Comparison of ENCODE assay signal across 21 cellular contexts in genomic region chr1:15029786-15030185, GRCh38.
DNase-seq lines count a peak whose midpoint lies in the region; ATAC-seq and TF ChIP-seq lines count a peak whose summit lies in the region.
"Had no signal": no experiment of that assay in that cellular context is flagged by ENCODE, and none has a peak within 500 bp of the region (broad histone marks: within the 10 kb centered on the region; RNA-seq: fewer than 3 reads in every experiment).

No MANE protein-coding gene starts in this region.

- no peak overlapping the region for H3K27ac ChIP-seq in right atrium auricular region
- H3K27ac ChIP-seq in thyroid gland: peak overlapping the region; percentile 63 to 98 (median 94)
- no peak overlapping the region for H3K27ac ChIP-seq in transverse colon
- H3K27ac ChIP-seq: 22Rv1, SJSA1 had no signal

- H3K36me3 ChIP-seq in right atrium auricular region: no peaks in the 10 kb centered on the region
- no peaks in the 10 kb centered on the region for H3K36me3 ChIP-seq in thyroid gland
- no peaks in the 10 kb centered on the region for H3K36me3 ChIP-seq in transverse colon
- H3K36me3 ChIP-seq: SJSA1 had no signal

- H3K27me3 ChIP-seq in right atrium auricular region (no peaks in the 10 kb centered on the region), thyroid gland (no peaks in the 10 kb centered on the region), transverse colon (no peaks in the 10 kb centered on the region)
- H3K27me3 ChIP-seq: SJSA1 had no signal

- H3K9me3 ChIP-seq in right atrium auricular region (no peaks in the 10 kb centered on the region), thyroid gland (no peaks in the 10 kb centered on the region), transverse colon (no peaks in the 10 kb centered on the region)
- H3K9me3 ChIP-seq: SJSA1 had no signal

- TF ChIP-seq RAD21 in Ishikawa (IDR thresholded peaks at IDR 0.05; ENCODE audit: low read depth): no peak

- intact Hi-C loops in Right ventricle myocardium inferior (cut with DNase I) (no loop called here), thyroid gland (cut with DNase I) (loop anchor here (5.0 kb wide), 1 partner anchor 107 kb away; no protein-coding TSS in a partner anchor), transverse colon (cut with DNase I; ENCODE audit: low total_unique reads) (loop anchor here (10.0 kb wide), 1 partner anchor 115 kb away; no protein-coding TSS in a partner anchor)

- in situ Hi-C loops in transverse colon (cut with MboI; ENCODE audit: low pct_ligation_motif_present in 1 of 4, low pct_unique_long_range_greater_than_20kb in 1 of 4, low sequenced_read_pairs in 3 of 4): loop anchor here (10.0 to 25.0 kb wide), 5 partner anchors 105 to 1067 kb away; no protein-coding TSS in a partner anchor

- 84% methylated on average over 7 of the region's 8 CpGs for WGBS in thyroid gland, 2 donors
- WGBS in transverse colon (ENCODE audit: low coverage in 1 of 2), 2 donors: 83 to 92% methylated on average over 2 to 8 of the region's 8 CpGs

- ATAC-seq in Right ventricle myocardium inferior (no peak), HG02973 (IDR thresholded peaks at IDR 0.05; ENCODE audit: unreplicated experiment) (no peak)
- ATAC-seq: HepG2, K562 had no signal

- H3K4me3 ChIP-seq in right atrium auricular region (no peak overlapping the region), thyroid gland (replicated peaks in 1 of 3) (no peak overlapping the region), transverse colon (no peak overlapping the region)
- H3K4me3 ChIP-seq: K562, SJSA1 had no signal

- no peak for TF ChIP-seq POLR2A in thyroid gland (IDR thresholded peaks at IDR 0.05)
- TF ChIP-seq POLR2A in transverse colon (IDR thresholded peaks at IDR 0.05): no peak

- 0 out of 2 replicates have a peak, but pooled peaks have one; percentile 57 for TF ChIP-seq EP300 in Ishikawa (IDR thresholded peaks at IDR 0.05; ENCODE audit: borderline replicate concordance)
- no peak for TF ChIP-seq EP300 in transverse colon (IDR thresholded peaks at IDR 0.05; ENCODE audit: low read depth)

- TF ChIP-seq CTCF in right atrium auricular region (IDR thresholded peaks at IDR 0.05): no peak
- no peak for TF ChIP-seq CTCF in thyroid gland (IDR thresholded peaks at IDR 0.05)
- no peak for TF ChIP-seq CTCF in transverse colon (IDR thresholded peaks at IDR 0.05)

- H3K4me1 ChIP-seq in right atrium auricular region (no peaks in the 10 kb centered on the region), thyroid gland (peaks cover 40 to 47% of the 10 kb centered on the region in 2 donors), transverse colon (peaks cover 0 to 11% (median 0%) of the 10 kb centered on the region in 4 donors)

- peak; percentile 50 for DNase-seq in Right ventricle myocardium inferior (ENCODE audit: missing footprints)
- DNase-seq in right atrium auricular region (ENCODE audit: low spot score): no peak
- DNase-seq in kidney tubule cell (ENCODE audit: low spot score): peak; percentile 33
- peak in 1 of 2 donors; percentile 40 for DNase-seq in thyroid gland
- no peak for DNase-seq in transverse colon
- no peak for DNase-seq in activated CD8-positive, alpha-beta memory T cell treated with anti-CD3 and anti-CD28 coated beads, Interleukin-2, amount 50 U/mL, for 48 hours
- DNase-seq: Calu3, DMS153, H9, Kasumi-1, NCI-H1092 treated with DMSO at 0.1 percent for 48 hours, NCI-H1436 treated with DMSO at 0.1 percent for 48 hours, NCI-H187 treated with DMSO at 0.1 percent for 48 hours, NCI-H524, NCI-H748 treated with DMSO at 0.1 percent for 48 hours had no signal

TF ChIP-seq in Ishikawa, 13 proteins besides CTCF, POLR2A, EP300 and RAD21:
- no peak for TF ChIP-seq YY1 (IDR thresholded peaks at IDR 0.05; ENCODE audit: low read depth)
- TF ChIP-seq FOXM1 (IDR thresholded peaks at IDR 0.05; ENCODE audit: borderline replicate concordance, low read depth): no peak
- no peak for TF ChIP-seq USF1 (IDR thresholded peaks at IDR 0.05)
- no peak for TF ChIP-seq CEBPB (IDR thresholded peaks at IDR 0.05)
- TF ChIP-seq NFIC (IDR thresholded peaks at IDR 0.05): 0 out of 2 replicates have a peak, but pooled peaks have one; percentile 30
- peak; percentile 26; the same call in 1 of the 2 replicates for TF ChIP-seq TEAD4 (IDR thresholded peaks at IDR 0.05)
- TF ChIP-seq TCF12 (IDR thresholded peaks at IDR 0.05; ENCODE audit: low read depth): peak; percentile 80

Comparison
In these comparisons a context has a peak if more than half of its experiments do, and no peak if none do; other contexts are left out.
1. DNase-seq: peak in Right ventricle myocardium inferior (single experiment) and kidney tubule cell (single experiment); none in right atrium auricular region (single experiment), transverse colon (single experiment) and activated CD8-positive, alpha-beta memory T cell treated with anti-CD3 and anti-CD28 coated beads, Interleukin-2, amount 50 U/mL, for 48 hours (single experiment).
2. H3K27ac ChIP-seq: peak in thyroid gland (3 of 3); none in right atrium auricular region (0 of 2) and transverse colon (0 of 4).